ENCODE assay signal across 12 cellular contexts in genomic region chr9:127754761-127755557, GRCh38. TPM values are rescaled to one million over a fixed set of nuclear protein-coding genes. Genes with fewer than 3 reads are reported as not detected.
A peak's percentile ranks its signal among the peaks of the same experiment; 100 is the strongest.
DNase-seq lines count a peak whose midpoint lies in the region; ATAC-seq and TF ChIP-seq lines count a peak whose summit lies in the region.
"Had no signal": no experiment of that assay in that cellular context is flagged by ENCODE, and none has a peak within 500 bp of the region (broad histone marks: within the 10 kb centered on the region; RNA-seq: fewer than 3 reads in every experiment).

No MANE protein-coding gene starts in this region.

- H3K36me3 ChIP-seq in breast epithelium (no peaks in the 10 kb centered on the region), body of pancreas (replicated peaks in 1 of 2; ENCODE audit: insufficient read depth in 1 of 2, low read depth in 2 of 2) (no peaks in the 10 kb centered on the region), iPS-20b (ENCODE audit: insufficient read depth, low read depth, low read length) (peaks cover 5% of the 10 kb centered on the region; the same call in 1 of the 2 replicates), uterus (no peaks in the 10 kb centered on the region), HAP-1 (replicated peaks) (no peaks in the 10 kb centered on the region)

- in situ Hi-C loops in HAP-1 (cut with MboI; ENCODE audit: low sequenced_read_pairs), result no loop called here

- no peak overlapping the region for H3K27ac Mint-ChIP-seq in MCF 10A (ENCODE audit: low read depth, unreplicated experiment)
- H3K27ac Mint-ChIP-seq: activated naive CD8-positive, alpha-beta T cell treated with anti-CD3 and anti-CD28 coated beads, Interleukin-2, amount 10 ng/mL, durations not matched to agents 7 days and 5 days; effector memory CD8-positive, alpha-beta T cell had no signal

- peaks cover 6% of the 10 kb centered on the region for H3K36me3 Mint-ChIP-seq in MCF 10A (ENCODE audit: insufficient read depth, unreplicated experiment)

- H3K4me1 ChIP-seq in breast epithelium, result peaks cover 3 to 4% of the 10 kb centered on the region in 2 donors
- H3K4me1 ChIP-seq in body of pancreas, result peaks cover 7% of the 10 kb centered on the region
- peaks cover 4% of the 10 kb centered on the region for H3K4me1 ChIP-seq in iPS-20b (ENCODE audit: insufficient read depth, low read length)
- H3K4me1 ChIP-seq in uterus, result peaks cover 0 to 9% of the 10 kb centered on the region in 2 donors
- H3K4me1 ChIP-seq in HAP-1, result no peaks in the 10 kb centered on the region

- POLR2A ChIA-PET in MCF 10A (lab: Yijun Ruan, JAX), result no interaction called here

- CTCF ChIA-PET in MCF 10A (lab: Yijun Ruan, JAX), result interaction anchor here (0.6 kb wide), 1 partner anchor 296 kb away, joined by 3 read pairs; no protein-coding TSS in a partner anchor

- H3K9me3 Mint-ChIP-seq in MCF 10A (ENCODE audit: unreplicated experiment), result no peaks in the 10 kb centered on the region
- H3K9me3 Mint-ChIP-seq: activated naive CD8-positive, alpha-beta T cell treated with anti-CD3 and anti-CD28 coated beads, Interleukin-2, amount 10 ng/mL, durations not matched to agents 7 days and 5 days; effector memory CD8-positive, alpha-beta T cell had no signal

- peaks cover 4 to 31% of the 10 kb centered on the region in 2 donors for H3K27me3 ChIP-seq in breast epithelium
- peaks cover 0 to 15% of the 10 kb centered on the region in 2 donors for H3K27me3 ChIP-seq in body of pancreas
- H3K27me3 ChIP-seq in iPS-20b (ENCODE audit: insufficient read depth, low read length), result peaks cover 48% of the 10 kb centered on the region
- peaks cover 0 to 8% of the 10 kb centered on the region in 2 donors for H3K27me3 ChIP-seq in uterus
- H3K27me3 ChIP-seq in HAP-1 (ENCODE audit: low read depth), result no peaks in the 10 kb centered on the region

- TF ChIP-seq POLR2A in breast epithelium (IDR thresholded peaks at IDR 0.05), result no peak
- TF ChIP-seq POLR2A in body of pancreas (IDR thresholded peaks at IDR 0.05), result no peak
- TF ChIP-seq POLR2A in uterus (IDR thresholded peaks at IDR 0.05), result no peak

- H3K9me3 ChIP-seq in breast epithelium (no peaks in the 10 kb centered on the region), body of pancreas (no peaks in the 10 kb centered on the region), iPS-20b (ENCODE audit: insufficient read depth, low read depth, low read length) (no peaks in the 10 kb centered on the region), uterus (no peaks in the 10 kb centered on the region), HAP-1 (no peaks in the 10 kb centered on the region)

- H3K4me3 ChIP-seq in breast epithelium (peak overlapping the region; percentile 1 to 59 (median 26)), body of pancreas (no peak overlapping the region), iPS-20b (ENCODE audit: low read length) (peak overlapping the region; percentile 79), uterus (no peak overlapping the region), HAP-1 (no peak overlapping the region)

- intact Hi-C loops in breast epithelium (cut with DNase I; ENCODE audit: low total_unique reads) (no loop called here), MCF 10A (cut with micrococcal nuclease) (no loop called here), body of pancreas (cut with DNase I) (no loop called here), uterus (cut with DNase I; ENCODE audit: low total_unique reads) (no loop called here)

- WGBS in body of pancreas, 2 donors, result 12 to 21% methylated on average over 2 to 64 of the region's 79 CpGs

- H3K4me1 Mint-ChIP-seq in MCF 10A (ENCODE audit: insufficient read depth, unreplicated experiment), result no peaks in the 10 kb centered on the region

- peak overlapping the region; percentile 66; the same call in 1 of the 2 replicates for H3K9ac ChIP-seq in iPS-20b (ENCODE audit: low read depth, low read length)

- TF ChIP-seq CTCF in breast epithelium (IDR thresholded peaks at IDR 0.05) (no peak), MCF 10A (IDR thresholded peaks at IDR 0.05; ENCODE audit: unreplicated experiment) (no peak), body of pancreas (IDR thresholded peaks at IDR 0.05) (no peak), uterus (IDR thresholded peaks at IDR 0.05) (no peak)

- DNase-seq in breast epithelium (ENCODE audit: low spot score in 2 of 2), result no peak
- no peak for DNase-seq in MCF 10A (ENCODE audit: unreplicated experiment)
- DNase-seq in body of pancreas, result no peak
- DNase-seq in uterus, result no peak
- DNase-seq in HAP-1 (ENCODE audit: low spot score in 2 of 2), result no peak
- DNase-seq: activated CD8-positive, alpha-beta memory T cell treated with anti-CD3 and anti-CD28 coated beads for 24 hours; activated naive CD8-positive, alpha-beta T cell treated with anti-CD3 and anti-CD28 coated beads, Interleukin-2, amount 10 ng/mL, durations not matched to agents 7 days and 5 days; effector memory CD8-positive, alpha-beta T cell had no signal

- peak overlapping the region in 1 of 2 donors; percentile 55 for H3K27ac ChIP-seq in breast epithelium
- H3K27ac ChIP-seq in body of pancreas, result no peak overlapping the region
- H3K27ac ChIP-seq in iPS-20b (ENCODE audit: low read length), result no peak overlapping the region
- H3K27ac ChIP-seq in uterus, result peak overlapping the region; percentile 31 to 35

- peaks cover 47% of the 10 kb centered on the region for H3K27me3 Mint-ChIP-seq in MCF 10A (ENCODE audit: insufficient read depth, unreplicated experiment)
- H3K27me3 Mint-ChIP-seq: activated naive CD8-positive, alpha-beta T cell treated with anti-CD3 and anti-CD28 coated beads, Interleukin-2, amount 10 ng/mL, durations not matched to agents 7 days and 5 days; effector memory CD8-positive, alpha-beta T cell had no signal

- no peak overlapping the region for H3K4me3 Mint-ChIP-seq in MCF 10A (ENCODE audit: unreplicated experiment)
- H3K4me3 Mint-ChIP-seq: activated naive CD8-positive, alpha-beta T cell treated with anti-CD3 and anti-CD28 coated beads, Interleukin-2, amount 10 ng/mL, durations not matched to agents 7 days and 5 days; effector memory CD8-positive, alpha-beta T cell had no signal

- ATAC-seq in body of pancreas (peak; percentile 25), HG02759 (IDR thresholded peaks at IDR 0.05; ENCODE audit: unreplicated experiment) (no peak), HG02763 (IDR thresholded peaks at IDR 0.05; ENCODE audit: unreplicated experiment) (no peak)
- ATAC-seq: effector memory CD8-positive, alpha-beta T cell had no signal

- BruUV-seq in MCF 10A (replicated peaks; lab: Mats Ljungman, UMichigan), result no TSS peak

RNA-seq across cellular contexts. Expression of gene TOR2A, which starts 19.9 kb away (rescaled TPM):
- total RNA-seq in breast epithelium (10 to 100 TPM in 1 of 3 donors, 1 to 10 TPM in 2; 9.5 to 16.7 (median 9.6) TPM), MCF 10A (2022) (8.4 and 11.3 TPM in 2 replicates), body of pancreas (10 to 100 TPM in 1 of 2 donors, 1 to 10 TPM in 1; 8.3 to 14.2 TPM), uterus (10 to 100 TPM in 2 of 4 donors, 1 to 10 TPM in 2; 2.0 to 73.8 (median 7.0) TPM)

RNA-seq across cellular contexts. Expression of gene SH2D3C, which starts 23.5 kb away (rescaled TPM):
- total RNA-seq in breast epithelium, result 10 to 100 TPM in 1 of 3 donors, 1 to 10 TPM in 2; 6.0 to 15.4 (median 6.9) TPM
- total RNA-seq in MCF 10A (2022), result not detected in 2 replicates
- 1 to 10 TPM; 3.3 to 4.2 TPM for total RNA-seq in body of pancreas
- total RNA-seq in uterus, result 10 to 100 TPM in 3 of 4 donors, 1 to 10 TPM in 1; 3.6 to 38.1 (median 19.8) TPM

RNA-seq across cellular contexts. Expression of gene CDK9, which starts 30.9 kb away (rescaled TPM):
- 10 to 100 TPM; 60.0 to 70.4 (median 63.9) TPM for total RNA-seq in breast epithelium
- 62.1 and 84.0 TPM in 2 replicates for total RNA-seq in MCF 10A (2022)
- 10 to 100 TPM; 51.4 to 58.7 TPM for total RNA-seq in body of pancreas
- 100 to 1,000 TPM in 1 of 4 donors, 10 to 100 TPM in 3; 30.0 to 175 (median 77.4) TPM for total RNA-seq in uterus

RNA-seq across cellular contexts. Expression of gene TTC16, which starts 39.1 kb away (rescaled TPM):
- total RNA-seq in breast epithelium (under 1 TPM; under 0.01 to 0.59 (median 0.16) TPM), MCF 10A (2022) (0.19 and 0.32 TPM in 2 replicates), body of pancreas (under 1 TPM; under 0.01 to 0.52 TPM), uterus (10 to 100 TPM in 1 of 4 donors, under 1 TPM in 2, not detected in 1; 0.48 to 12.6 (median 0.67) TPM)
- total RNA-seq: NCI-H460 had no signal

RNA-seq across cellular contexts. Expression of gene PTRH1, which starts 39.5 kb away (rescaled TPM):
- total RNA-seq in breast epithelium, result 10 to 100 TPM; 19.0 to 26.2 (median 23.3) TPM
- total RNA-seq in MCF 10A (2022), result 35.2 and 37.8 TPM in 2 replicates
- 10 to 100 TPM; 23.6 to 64.9 TPM for total RNA-seq in body of pancreas
- total RNA-seq in uterus, result 10 to 100 TPM in 2 of 4 donors, 1 to 10 TPM in 2; 3.8 to 18.4 (median 10.4) TPM

Comparison
In these comparisons a context has a peak if more than half of its experiments do, and no peak if none do; other contexts are left out.
1. H3K27ac ChIP-seq: peak in uterus (2 of 2); none in body of pancreas (0 of 4) and iPS-20b (single experiment).
2. H3K4me3 ChIP-seq: peak in breast epithelium (3 of 3) and iPS-20b (single experiment); none in body of pancreas (0 of 2), uterus (0 of 2) and HAP-1 (single experiment).